In the genomic region with DNA sequence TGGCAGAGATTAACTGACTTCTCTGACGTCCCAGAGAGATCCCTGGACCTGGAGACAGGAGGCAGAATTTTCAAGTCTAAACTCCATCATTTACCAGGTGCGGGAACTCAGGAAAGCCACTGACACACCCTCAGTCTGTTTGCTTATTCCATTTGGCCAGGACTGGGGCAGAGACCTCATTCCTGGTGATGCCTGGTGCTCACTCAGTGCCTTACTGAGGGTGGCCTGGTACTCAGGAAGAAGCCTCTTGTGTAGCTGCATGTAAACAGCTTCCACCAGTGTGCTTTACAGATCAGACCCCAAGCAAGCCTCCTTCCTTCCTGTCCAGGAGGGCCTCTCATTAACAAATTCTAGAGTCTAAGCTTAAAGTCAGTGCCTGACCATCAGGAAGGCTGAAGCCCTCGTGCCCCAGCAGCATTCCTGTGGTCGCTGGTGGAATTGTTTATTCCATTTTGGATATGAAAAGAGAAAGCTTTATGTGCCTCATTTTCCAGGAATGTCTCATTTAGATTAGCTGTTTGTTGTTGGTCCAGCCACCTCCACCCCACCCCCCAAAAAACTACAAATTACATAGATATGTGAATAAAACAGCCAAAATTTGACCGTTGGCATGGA, we compare ENCODE assay signal across 13 cellular contexts.
A peak's percentile ranks its signal among the peaks of the same experiment; 100 is the strongest.
DNase-seq lines count a peak whose midpoint lies in the region; ATAC-seq and TF ChIP-seq lines count a peak whose summit lies in the region.
"Had no signal": no experiment of that assay in that cellular context is flagged by ENCODE, and none has a peak within 500 bp of the region (broad histone marks: within the 10 kb centered on the region; RNA-seq: fewer than 3 reads in every experiment).

No MANE protein-coding gene starts in this region.

- H3K27me3 ChIP-seq in SJSA1 (replicated peaks) = no peaks in the 10 kb centered on the region
- peaks cover 0 to 5% of the 10 kb centered on the region in 2 donors for H3K27me3 ChIP-seq in tibial artery

- H3K9me3 ChIP-seq in SJSA1 (replicated peaks) (no peaks in the 10 kb centered on the region), tibial artery (no peaks in the 10 kb centered on the region)
- H3K9me3 ChIP-seq: stomach had no signal

- TF ChIP-seq CTCF in fibroblast of the aortic adventitia (IDR thresholded peaks at IDR 0.05; ENCODE audit: insufficient read depth, low read length) (no peak), tibial artery (IDR thresholded peaks at IDR 0.05) (no peak)

- no peak for ATAC-seq in HG03196 (IDR thresholded peaks at IDR 0.05; ENCODE audit: unreplicated experiment)
- ATAC-seq in GM18520 (IDR thresholded peaks at IDR 0.05; ENCODE audit: unreplicated experiment) = no peak
- ATAC-seq: T-cell had no signal

- intact Hi-C loops in tibial artery (cut with DNase I; ENCODE audit: low total_unique reads) = no loop called here

- H3K36me3 ChIP-seq in SJSA1 (no peaks in the 10 kb centered on the region), tibial artery (no peaks in the 10 kb centered on the region)
- H3K36me3 ChIP-seq: stomach had no signal

- DNase-seq in GM04504 (ENCODE audit: low read depth) (peak; percentile 64), SJSA1 (ENCODE audit: low read depth in 1 of 2, low spot score in 2 of 2) (peak; percentile 90 to 98), fibroblast of the aortic adventitia (ENCODE audit: low read depth) (peak; percentile 87), tibial artery (no peak), anterior cingulate cortex (lab: John Stamatoyannopoulos, UW) (no peak)
- no peak for DNase-seq in activated CD4-positive, alpha-beta T cell treated with anti-CD3 and anti-CD28 coated beads for 1 hour
- DNase-seq: H7; NCI-H1694; stimulated activated CD4-positive, alpha-beta T cell treated with anti-CD3 and anti-CD28 coated beads, Interleukin-4, amount 100 ng/mL, for 24 hours; stomach; T-cell had no signal

- H3K27ac ChIP-seq in SJSA1 (peak overlapping the region; percentile 91), tibial artery (peak overlapping the region; percentile 43 to 48)

- no peak overlapping the region for H3K4me3 ChIP-seq in SJSA1
- H3K4me3 ChIP-seq in fibroblast of the aortic adventitia (ENCODE audit: low read depth, low read length) = no peak overlapping the region
- H3K4me3 ChIP-seq in tibial artery = no peak overlapping the region
- H3K4me3 ChIP-seq: stomach had no signal

- H3K4me1 ChIP-seq in SJSA1 (replicated peaks) (peaks cover 50% of the 10 kb centered on the region), tibial artery (peaks cover 0 to 27% (median 6%) of the 10 kb centered on the region in 4 donors)

Comparison
In these comparisons a context has a peak if more than half of its experiments do, and no peak if none do; other contexts are left out.
1. DNase-seq: peak in GM04504 (single experiment), SJSA1 (2 of 2) and fibroblast of the aortic adventitia (single experiment); none in tibial artery (0 of 2), anterior cingulate cortex (0 of 58) and activated CD4-positive, alpha-beta T cell treated with anti-CD3 and anti-CD28 coated beads for 1 hour (single experiment).